17 cellular contexts compared by ENCODE assay signal in the genomic region with DNA sequence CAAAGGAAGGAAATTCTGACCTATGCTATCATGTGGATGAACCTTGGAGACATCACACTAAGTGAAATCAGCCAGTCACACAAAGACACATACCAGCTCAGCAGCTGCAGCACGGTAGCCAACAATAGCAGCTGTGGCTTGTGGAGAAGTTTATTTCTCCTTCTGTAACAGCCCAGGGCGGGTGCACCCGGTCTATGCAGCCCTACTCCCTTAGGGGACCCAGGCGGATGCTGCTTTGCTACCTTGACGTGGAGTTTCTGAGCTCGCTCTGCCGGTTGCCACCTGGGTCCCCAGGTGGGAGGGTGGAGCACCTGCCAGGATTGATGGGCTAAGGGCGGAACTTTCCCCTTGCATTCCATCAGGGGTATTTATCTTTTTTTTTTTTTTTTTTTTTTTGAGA. TPM values are rescaled to one million over a fixed set of nuclear protein-coding genes. Genes with fewer than 3 reads are reported as not detected.
DNase-seq lines count a peak whose midpoint lies in the region; ATAC-seq and TF ChIP-seq lines count a peak whose summit lies in the region.
"Had no signal": no experiment of that assay in that cellular context is flagged by ENCODE, and none has a peak within 500 bp of the region (broad histone marks: within the 10 kb centered on the region; RNA-seq: fewer than 3 reads in every experiment).

No MANE protein-coding gene starts in this region.

- H3F3A ChIP-seq in OCI-LY1 (ENCODE audit: insufficient read depth, low read length) = 0 out of 2 replicates have a peak, but pooled peaks cover 3% of the 10 kb centered on the region

- no peaks in the 10 kb centered on the region for H3K9me2 ChIP-seq in OCI-LY1 (ENCODE audit: low read depth, low read length)

- H3K4me3 ChIP-seq in OCI-LY1 (ENCODE audit: low read depth, low read length, poor library complexity, severe bottlenecking) (no peak overlapping the region), left ventricle myocardium inferior (no peak overlapping the region), right atrium auricular region (no peak overlapping the region)

- peak overlapping the region in 7 of 10 donors; percentile 17 to 90 (median 74) for H3K27ac Mint-ChIP-seq in naive thymus-derived CD8-positive, alpha-beta T cell
- H3K27ac Mint-ChIP-seq: activated CD8-positive, alpha-beta T cell treated with anti-CD3 and anti-CD28 coated beads for 36 hours had no signal

- no peaks in the 10 kb centered on the region for H3K36me3 Mint-ChIP-seq in naive thymus-derived CD8-positive, alpha-beta T cell

- peaks cover 0 to 2% (median 0%) of the 10 kb centered on the region in 5 donors for H3K27me3 Mint-ChIP-seq in naive thymus-derived CD8-positive, alpha-beta T cell
- H3K27me3 Mint-ChIP-seq: activated CD8-positive, alpha-beta T cell treated with anti-CD3 and anti-CD28 coated beads for 36 hours had no signal

- ATAC-seq in activated CD4-positive, CD25-positive, alpha-beta regulatory T cell treated with anti-CD3 and anti-CD28 coated beads, Interleukin-2, amount 50 U/mL, for 24 hours = peak; percentile 13 to 21
- peak; percentile 59 for ATAC-seq in HG02623 (IDR thresholded peaks at IDR 0.05; ENCODE audit: unreplicated experiment)
- peak in 1 of 2 donors; percentile 15 for ATAC-seq in naive thymus-derived CD8-positive, alpha-beta T cell
- ATAC-seq in GM18868 (IDR thresholded peaks at IDR 0.05; ENCODE audit: unreplicated experiment) = no peak
- ATAC-seq: activated CD8-positive, alpha-beta T cell treated with anti-CD3 and anti-CD28 coated beads for 36 hours; left lobe of liver had no signal

- POLR2A ChIA-PET in naive thymus-derived CD8-positive, alpha-beta T cell (lab: Charles Lee) = no interaction called here

- intact Hi-C loops in left ventricle myocardium inferior (cut with micrococcal nuclease) = no loop called here

- TF ChIP-seq CTCF in OCI-LY1 (IDR thresholded peaks at IDR 0.05; ENCODE audit: low read length) = no peak
- no peak for TF ChIP-seq CTCF in left ventricle myocardium inferior (IDR thresholded peaks at IDR 0.05; ENCODE audit: borderline replicate concordance)
- TF ChIP-seq CTCF in right atrium auricular region (IDR thresholded peaks at IDR 0.05) = no peak

- H3K79me2 ChIP-seq in OCI-LY1 (ENCODE audit: insufficient read depth, low read length) = no peaks in the 10 kb centered on the region

- peaks cover 13 to 32% (median 26%) of the 10 kb centered on the region in 4 donors for H3K4me1 Mint-ChIP-seq in naive thymus-derived CD8-positive, alpha-beta T cell

- peak overlapping the region in 1 of 10 donors; percentile 2 for H3K4me3 Mint-ChIP-seq in naive thymus-derived CD8-positive, alpha-beta T cell
- H3K4me3 Mint-ChIP-seq: activated CD8-positive, alpha-beta T cell treated with anti-CD3 and anti-CD28 coated beads for 36 hours had no signal

- H3K4me2 ChIP-seq in OCI-LY1 (ENCODE audit: low read length) = peak overlapping the region; percentile 39; the same call in 1 of the 2 replicates

- peaks cover 3% of the 10 kb centered on the region; the same call in 1 of the 2 replicates for H3K9me3 ChIP-seq in OCI-LY1 (ENCODE audit: low read length)
- no peaks in the 10 kb centered on the region for H3K9me3 ChIP-seq in left ventricle myocardium inferior (replicated peaks)
- no peaks in the 10 kb centered on the region for H3K9me3 ChIP-seq in right atrium auricular region

- no peak overlapping the region for H3K9ac ChIP-seq in OCI-LY1 (ENCODE audit: low read length)

- H3K9me3 Mint-ChIP-seq in naive thymus-derived CD8-positive, alpha-beta T cell = no peaks in the 10 kb centered on the region
- H3K9me3 Mint-ChIP-seq: activated CD8-positive, alpha-beta T cell treated with anti-CD3 and anti-CD28 coated beads for 36 hours had no signal

- H4K20me1 ChIP-seq in OCI-LY1 (ENCODE audit: insufficient read depth, low read length) = no peaks in the 10 kb centered on the region

- no peak for DNase-seq in activated CD4-positive, CD25-positive, alpha-beta regulatory T cell treated with anti-CD3 and anti-CD28 coated beads, Interleukin-2, amount 50 U/mL, for 72 hours
- peak in 1 of 10 donors; percentile 25 for DNase-seq in naive thymus-derived CD8-positive, alpha-beta T cell
- no peak for DNase-seq in left ventricle myocardium inferior
- DNase-seq in right atrium auricular region (ENCODE audit: low spot score) = no peak
- DNase-seq: 8988T; activated CD8-positive, alpha-beta T cell treated with anti-CD3 and anti-CD28 coated beads for 36 hours; effector CD8-positive, alpha-beta T cell; NCI-H1092 treated with DMSO at 0.1 percent for 48 hours; NCI-H774; occipital lobe; stimulated activated CD4-positive, alpha-beta T cell treated with anti-CD3 and anti-CD28 coated beads, Interleukin-15, amount 100 ng/mL, for 24 hours; SW 1271 had no signal

- no peak overlapping the region for H2AFZ ChIP-seq in OCI-LY1 (ENCODE audit: low read length)

- H3K4me1 ChIP-seq in OCI-LY1 (ENCODE audit: insufficient read depth, low read length, severe bottlenecking) (peaks cover 43% of the 10 kb centered on the region), left ventricle myocardium inferior (peaks cover 11% of the 10 kb centered on the region), right atrium auricular region (peaks cover 0 to 10% of the 10 kb centered on the region in 2 donors)

- peaks cover 15% of the 10 kb centered on the region for H3K27me3 ChIP-seq in OCI-LY1 (ENCODE audit: insufficient read depth, low read length)
- peaks cover 16% of the 10 kb centered on the region for H3K27me3 ChIP-seq in left ventricle myocardium inferior (ENCODE audit: low read depth)
- no peaks in the 10 kb centered on the region for H3K27me3 ChIP-seq in right atrium auricular region

- H3K36me3 ChIP-seq in OCI-LY1 (ENCODE audit: insufficient read depth, low read length) = no peaks in the 10 kb centered on the region; the same call in 1 of the 2 replicates
- H3K36me3 ChIP-seq in left ventricle myocardium inferior = no peaks in the 10 kb centered on the region
- no peaks in the 10 kb centered on the region for H3K36me3 ChIP-seq in right atrium auricular region

- H3K27ac ChIP-seq in OCI-LY1 (ENCODE audit: low read depth, low read length, poor library complexity, severe bottlenecking) = peak overlapping the region; percentile 82
- H3K27ac ChIP-seq in left ventricle myocardium inferior (replicated peaks) = no peak overlapping the region
- no peak overlapping the region for H3K27ac ChIP-seq in right atrium auricular region

RNA-seq across cellular contexts. Expression of a gene that starts 45.1 kb away (rescaled TPM):
- total RNA-seq in naive thymus-derived CD8-positive, alpha-beta T cell = not detected
- not detected for polyA plus RNA-seq in naive thymus-derived CD8-positive, alpha-beta T cell
- total RNA-seq in left ventricle myocardium inferior (not detected), right atrium auricular region (not detected)
- total RNA-seq: activated CD8-positive, alpha-beta T cell treated with anti-CD3 and anti-CD28 coated beads for 36 hours; left lobe of liver; occipital lobe had no signal
